16 cellular contexts compared by ENCODE assay signal in genomic region chr13:44755872-44756271, GRCh38.
DNase-seq lines count a peak whose midpoint lies in the region; ATAC-seq and TF ChIP-seq lines count a peak whose summit lies in the region.
"Had no signal": no experiment of that assay in that cellular context is flagged by ENCODE, and none has a peak within 500 bp of the region (broad histone marks: within the 10 kb centered on the region; RNA-seq: fewer than 3 reads in every experiment).

No MANE protein-coding gene starts in this region.

- H3K27me3 Mint-ChIP-seq in activated CD8-positive, alpha-beta memory T cell treated with anti-CD3 and anti-CD28 coated beads, Interleukin-2, amount 10 ng/mL, durations not matched to agents 7 days and 5 days: peaks cover 6% of the 10 kb centered on the region

- no peak overlapping the region for H3K4me3 Mint-ChIP-seq in activated CD8-positive, alpha-beta memory T cell treated with anti-CD3 and anti-CD28 coated beads, Interleukin-2, amount 10 ng/mL, durations not matched to agents 7 days and 5 days
- H3K4me3 Mint-ChIP-seq: CD8-positive, alpha-beta T cell; natural killer cell had no signal

- TF ChIP-seq CTCF in epithelial cell of esophagus (IDR thresholded peaks at IDR 0.05; ENCODE audit: insufficient read depth, low read depth, low read length, missing control alignments) (no peak), gastrocnemius medialis (IDR thresholded peaks at IDR 0.05 in 4 of 5, conservative IDR thresholded peaks at IDR 0.05 in 1 of 5) (no peak), GM10266 (IDR thresholded peaks at IDR 0.05; ENCODE audit: control insufficient read depth, insufficient read depth, low read depth, missing control alignments) (no peak)

- H3K36me3 ChIP-seq in gastrocnemius medialis: no peaks in the 10 kb centered on the region

- H3K9me3 ChIP-seq in gastrocnemius medialis: no peaks in the 10 kb centered on the region
- H3K9me3 ChIP-seq: body of pancreas had no signal

- H3K4me1 ChIP-seq in gastrocnemius medialis: peaks cover 38 to 53% of the 10 kb centered on the region in 2 donors

- no peaks in the 10 kb centered on the region for H3K27me3 ChIP-seq in gastrocnemius medialis
- H3K27me3 ChIP-seq: body of pancreas had no signal

- H3K4me1 Mint-ChIP-seq in activated CD8-positive, alpha-beta memory T cell treated with anti-CD3 and anti-CD28 coated beads, Interleukin-2, amount 10 ng/mL, durations not matched to agents 7 days and 5 days: peaks cover 6% of the 10 kb centered on the region
- H3K4me1 Mint-ChIP-seq: natural killer cell had no signal

- intact Hi-C loops in gastrocnemius medialis (cut with DNase I; ENCODE audit: low total_unique reads): no loop called here

- peak; percentile 67 for DNase-seq in Daoy (ENCODE audit: low read depth)
- peak; percentile 52 for DNase-seq in RKO (ENCODE audit: low spot score)
- peak; percentile 72 for DNase-seq in epithelial cell of esophagus (ENCODE audit: low read depth)
- DNase-seq in gastrocnemius medialis: no peak
- DNase-seq in activated CD8-positive, alpha-beta memory T cell treated with anti-CD3 and anti-CD28 coated beads, Interleukin-2, amount 10 ng/mL, durations not matched to agents 7 days and 5 days: no peak
- DNase-seq in stimulated activated naive CD4-positive, alpha-beta T cell (lab: John Stamatoyannopoulos, UW): no peak
- no peak for DNase-seq in GM10266 (ENCODE audit: extremely low spot score)
- DNase-seq: activated CD8-positive, alpha-beta memory T cell treated with anti-CD3 and anti-CD28 coated beads, Interleukin-2, amount 50 U/mL, for 48 hours; body of pancreas; CD8-positive, alpha-beta T cell; H7; islet precursor cell; natural killer cell; T-helper 9 cell had no signal

- no peak overlapping the region for H3K27ac Mint-ChIP-seq in activated CD8-positive, alpha-beta memory T cell treated with anti-CD3 and anti-CD28 coated beads, Interleukin-2, amount 10 ng/mL, durations not matched to agents 7 days and 5 days
- H3K27ac Mint-ChIP-seq: CD8-positive, alpha-beta T cell; natural killer cell had no signal

- ATAC-seq in gastrocnemius medialis: no peak
- no peak for ATAC-seq in activated CD8-positive, alpha-beta memory T cell treated with anti-CD3 and anti-CD28 coated beads, Interleukin-2, amount 10 ng/mL, durations not matched to agents 7 days and 5 days
- ATAC-seq in HG02623 (IDR thresholded peaks at IDR 0.05; ENCODE audit: unreplicated experiment): no peak
- ATAC-seq: body of pancreas; CD8-positive, alpha-beta T cell; esophagus mucosa; natural killer cell had no signal

- H3K27ac ChIP-seq in gastrocnemius medialis: peak overlapping the region; percentile 89 to 96 (median 96)

- CTCF ChIA-PET in activated CD8-positive, alpha-beta memory T cell treated with anti-CD3 and anti-CD28 coated beads, Interleukin-2, amount 10 ng/mL, durations not matched to agents 7 days and 5 days (lab: Charles Lee): no interaction called here

- H3K9me3 Mint-ChIP-seq in activated CD8-positive, alpha-beta memory T cell treated with anti-CD3 and anti-CD28 coated beads, Interleukin-2, amount 10 ng/mL, durations not matched to agents 7 days and 5 days (ENCODE audit: low read depth): no peaks in the 10 kb centered on the region
- H3K9me3 Mint-ChIP-seq: CD8-positive, alpha-beta T cell; natural killer cell had no signal

- in situ Hi-C loops in gastrocnemius medialis (cut with MboI; ENCODE audit: low sequenced_read_pairs in 4 of 4): no loop called here

- no peak for TF ChIP-seq POLR2A in gastrocnemius medialis (IDR thresholded peaks at IDR 0.05)

- H3K4me3 ChIP-seq in epithelial cell of esophagus (ENCODE audit: low read length) (no peak overlapping the region), gastrocnemius medialis (no peak overlapping the region)
- H3K4me3 ChIP-seq: body of pancreas had no signal

- H3K36me3 Mint-ChIP-seq in activated CD8-positive, alpha-beta memory T cell treated with anti-CD3 and anti-CD28 coated beads, Interleukin-2, amount 10 ng/mL, durations not matched to agents 7 days and 5 days: no peaks in the 10 kb centered on the region
- H3K36me3 Mint-ChIP-seq: CD8-positive, alpha-beta T cell; natural killer cell had no signal

Comparison
In these comparisons a context has a peak if more than half of its experiments do, and no peak if none do; other contexts are left out.
1. DNase-seq: peak in Daoy (single experiment), RKO (single experiment) and epithelial cell of esophagus (single experiment); none in gastrocnemius medialis (0 of 2), activated CD8-positive, alpha-beta memory T cell treated with anti-CD3 and anti-CD28 coated beads, Interleukin-2, amount 10 ng/mL, durations not matched to agents 7 days and 5 days (single experiment), stimulated activated naive CD4-positive, alpha-beta T cell (0 of 6) and GM10266 (single experiment).